7 cellular contexts compared by ENCODE assay signal in the genomic region with DNA sequence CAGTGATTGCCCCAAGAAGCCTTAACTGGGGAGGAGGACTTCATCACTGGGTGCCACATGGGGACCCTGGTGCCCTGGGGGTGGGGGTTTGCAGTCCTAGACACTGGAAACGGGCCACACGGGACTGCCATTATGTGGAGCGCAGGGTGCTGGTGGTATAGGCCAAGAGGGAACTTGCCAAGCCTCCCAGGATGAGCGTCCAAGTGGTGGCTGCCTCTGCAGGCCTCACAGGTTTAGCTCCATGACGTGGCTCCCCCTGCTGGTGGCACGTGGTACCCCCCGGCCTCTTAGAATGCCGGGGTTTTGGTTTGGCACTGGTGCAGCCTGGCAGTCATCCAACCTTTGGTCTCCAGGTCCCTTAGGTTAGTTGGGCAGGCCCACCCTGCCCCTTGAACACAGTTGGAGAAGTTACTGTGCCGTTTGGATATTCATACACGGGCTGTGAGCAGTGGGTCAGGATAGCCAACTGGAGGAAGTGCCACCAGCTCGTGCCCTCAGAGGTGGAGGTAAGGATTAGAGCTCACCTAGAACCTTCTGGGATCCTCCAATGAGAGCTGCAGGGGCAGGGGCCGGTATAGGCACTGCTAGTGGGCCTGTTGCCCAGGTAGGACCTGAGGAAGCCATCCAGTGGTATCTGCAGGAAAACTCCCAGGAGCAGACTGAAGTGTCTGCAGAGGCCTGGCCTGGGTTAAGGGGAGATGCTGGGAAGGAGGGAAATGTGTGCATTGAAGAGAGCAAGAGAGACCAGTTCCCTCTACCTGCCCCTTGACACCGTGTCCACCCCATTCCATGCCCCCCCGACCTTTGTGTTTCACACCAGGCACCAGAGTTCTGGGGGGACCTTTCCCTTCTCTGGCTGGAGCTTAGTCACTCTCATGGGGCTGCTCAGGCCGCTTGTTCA. TPM values are rescaled to one million over a fixed set of nuclear protein-coding genes. Genes with fewer than 3 reads are reported as not detected.
DNase-seq lines count a peak whose midpoint lies in the region; ATAC-seq and TF ChIP-seq lines count a peak whose summit lies in the region.

No MANE protein-coding gene starts in this region.

- H3K4me2 ChIP-seq in neural cell (ENCODE audit: low read length) = no peak overlapping the region

- H3K9me2 ChIP-seq in neural cell (ENCODE audit: insufficient read depth, low read length) = no peaks in the 10 kb centered on the region

- H3K4me3 ChIP-seq in RWPE2 (ENCODE audit: severe bottlenecking) (no peak overlapping the region), neural cell (ENCODE audit: low read length) (no peak overlapping the region)

- no peak overlapping the region for H2AFZ ChIP-seq in neural cell (ENCODE audit: low read depth, low read length)

- H3K4me3 Mint-ChIP-seq in stimulated activated naive CD8-positive, alpha-beta T cell treated with anti-CD3 and anti-CD28 coated beads, Interleukin-15, amount 100 ng/mL, for 72 hours = peak overlapping the region; percentile 62 to 63

- H3K27me3 ChIP-seq in RWPE2 (ENCODE audit: insufficient read depth, poor library complexity, severe bottlenecking) (no peaks in the 10 kb centered on the region), neural cell (ENCODE audit: insufficient read depth, low read depth, low read length) (no peaks in the 10 kb centered on the region)

- ATAC-seq in GM18505 (IDR thresholded peaks at IDR 0.05; ENCODE audit: unreplicated experiment) (no peak), RWPE2 (ENCODE audit: low read depth) (peak; percentile 59)
- peak; percentile 37 for ATAC-seq in stimulated activated naive CD8-positive, alpha-beta T cell treated with anti-CD3 and anti-CD28 coated beads, Interleukin-15, amount 100 ng/mL, for 72 hours

- no peaks in the 10 kb centered on the region for H3K27me3 Mint-ChIP-seq in stimulated activated naive CD8-positive, alpha-beta T cell treated with anti-CD3 and anti-CD28 coated beads, Interleukin-15, amount 100 ng/mL, for 72 hours

- no peak for TF ChIP-seq EP300 in neural cell (conservative IDR thresholded peaks at IDR 0.05; ENCODE audit: poor library complexity, severe bottlenecking)

- peak overlapping the region; percentile 90 for H3K27ac ChIP-seq in RWPE2 (ENCODE audit: poor library complexity, severe bottlenecking)
- H3K27ac ChIP-seq in neural cell (ENCODE audit: low read length) = no peak overlapping the region

- no peak overlapping the region for H3K9ac ChIP-seq in neural cell (ENCODE audit: low read length)

- DNase-seq in RWPE2 (ENCODE audit: low spot score) (no peak), fibroblast of the conjunctiva (ENCODE audit: low read depth) (peak; percentile 88)
- peak; percentile 86 for DNase-seq in activated effector memory CD4-positive, alpha-beta T cell treated with Interleukin-2 at 50 U/mL for 16 hours
- peak; percentile 88 to 91 for DNase-seq in stimulated activated naive CD8-positive, alpha-beta T cell treated with anti-CD3 and anti-CD28 coated beads, Interleukin-15, amount 100 ng/mL, for 72 hours

- peak; percentile 69 for TF ChIP-seq POLR2A in GM18505 (IDR thresholded peaks at IDR 0.05; ENCODE audit: borderline replicate concordance, extremely low read depth, insufficient read depth, insufficient read length)

- peaks cover 44% of the 10 kb centered on the region for H3K79me2 ChIP-seq in neural cell (replicated peaks; ENCODE audit: insufficient read depth, low read length)

- H3K4me1 Mint-ChIP-seq in stimulated activated naive CD8-positive, alpha-beta T cell treated with anti-CD3 and anti-CD28 coated beads, Interleukin-15, amount 100 ng/mL, for 72 hours = peaks cover 61% of the 10 kb centered on the region

- H3K36me3 ChIP-seq in RWPE2 (ENCODE audit: low read depth) = peaks cover 42% of the 10 kb centered on the region
- H3K36me3 ChIP-seq in neural cell (ENCODE audit: insufficient read depth, low read length) = peaks cover 4% of the 10 kb centered on the region

- no peaks in the 10 kb centered on the region for H3K9me3 ChIP-seq in RWPE2 (ENCODE audit: severe bottlenecking)
- H3K9me3 ChIP-seq in neural cell (ENCODE audit: low read length) = no peaks in the 10 kb centered on the region

- H3K27ac Mint-ChIP-seq in stimulated activated naive CD8-positive, alpha-beta T cell treated with anti-CD3 and anti-CD28 coated beads, Interleukin-15, amount 100 ng/mL, for 72 hours = peak overlapping the region; percentile 93 to 95

- peaks cover 3% of the 10 kb centered on the region for H3K4me1 ChIP-seq in RWPE2 (ENCODE audit: insufficient read depth, poor library complexity, severe bottlenecking)

- peaks cover 11% of the 10 kb centered on the region for H3F3A ChIP-seq in neural cell (ENCODE audit: insufficient read depth, low read length, poor library complexity, severe bottlenecking)

- H3K9me3 Mint-ChIP-seq in stimulated activated naive CD8-positive, alpha-beta T cell treated with anti-CD3 and anti-CD28 coated beads, Interleukin-15, amount 100 ng/mL, for 72 hours = no peaks in the 10 kb centered on the region

- peaks cover 48% of the 10 kb centered on the region for H4K20me1 ChIP-seq in neural cell (ENCODE audit: insufficient read depth)

- TF ChIP-seq CTCF in LNCAP (IDR thresholded peaks at IDR 0.05) = peak; percentile 79
- peak; percentile 88 for TF ChIP-seq CTCF in RWPE2 (IDR thresholded peaks at IDR 0.05; ENCODE audit: poor library complexity, severe bottlenecking)
- peak; percentile 78 for TF ChIP-seq CTCF in neural cell (IDR thresholded peaks at IDR 0.05; ENCODE audit: poor library complexity, severe bottlenecking)

- TF ChIP-seq RAD21 in neural cell (conservative IDR thresholded peaks at IDR 0.05) = peak; percentile 62

TF ChIP-seq in neural cell, 6 proteins besides CTCF, POLR2A, EP300 and RAD21:
- TF ChIP-seq POLR2AphosphoS5 (IDR thresholded peaks at IDR 0.05) = peak; percentile 33
- TF ChIP-seq REST (IDR thresholded peaks at IDR 0.05; ENCODE audit: borderline replicate concordance) = no peak
- TF ChIP-seq MXI1 (conservative IDR thresholded peaks at IDR 0.05; ENCODE audit: poor library complexity, severe bottlenecking) = peak; percentile 17
- TF ChIP-seq EZH2 (IDR thresholded peaks at IDR 0.05; ENCODE audit: borderline replicate concordance, insufficient read depth, low read length, poor library complexity, severe bottlenecking) = no peak
- peak; percentile 75 for TF ChIP-seq SMC3 (conservative IDR thresholded peaks at IDR 0.05; ENCODE audit: poor library complexity)

RNA-seq across cellular contexts. Expression of gene PTMA, which starts 5.7 kb away (rescaled TPM):
- polyA plus RNA-seq in neural cell = 1,579 and 2,091 TPM in 2 replicates
- 690 and 761 TPM in 2 replicates for polyA minus RNA-seq in neural cell
